ENCODE assay signal across 9 cellular contexts in the genomic region with DNA sequence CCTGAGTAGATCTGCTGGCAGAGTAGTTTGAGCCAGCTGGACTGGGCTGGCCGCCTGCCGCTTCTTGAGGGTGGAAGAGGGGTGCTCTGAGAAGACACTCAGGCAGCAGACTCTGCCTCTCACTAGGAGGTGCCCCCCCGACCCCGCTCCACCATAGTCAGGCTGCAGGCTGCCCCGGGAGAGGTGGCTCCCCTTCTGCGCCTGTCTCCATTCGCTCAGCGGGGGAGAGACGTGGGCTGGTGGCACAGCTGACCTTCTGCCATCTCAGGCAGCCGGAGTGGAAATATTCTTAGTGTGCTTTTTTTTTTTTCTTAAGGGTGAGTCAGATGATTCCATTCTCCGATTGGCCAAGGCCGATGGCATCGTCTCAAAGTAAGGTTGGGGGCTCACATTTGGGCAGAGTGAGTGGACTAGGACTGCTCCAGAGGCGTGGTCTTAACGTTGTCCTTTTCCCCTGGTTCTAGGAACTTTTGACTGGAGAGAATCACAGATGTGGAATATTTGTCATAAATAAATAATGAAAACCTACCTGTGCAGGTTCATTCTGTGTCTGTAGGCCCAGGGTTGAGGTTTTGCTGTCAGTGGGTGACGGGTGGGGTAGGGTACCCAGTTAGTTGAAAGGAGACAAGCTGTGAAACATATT. TPM values are rescaled to one million over a fixed set of nuclear protein-coding genes. Genes with fewer than 3 reads are reported as not detected.
DNase-seq lines count a peak whose midpoint lies in the region; ATAC-seq, FAIRE-seq and TF ChIP-seq lines count a peak whose summit lies in the region.
"Had no signal": no experiment of that assay in that cellular context is flagged by ENCODE, and none has a peak within 500 bp of the region (broad histone marks: within the 10 kb centered on the region; RNA-seq: fewer than 3 reads in every experiment).

No MANE protein-coding gene starts in this region.

- no peaks in the 10 kb centered on the region for H3K9me3 ChIP-seq in astrocyte (ENCODE audit: insufficient read depth, low read depth, low read length)
- no peaks in the 10 kb centered on the region for H3K9me3 ChIP-seq in lung (ENCODE audit: control insufficient read depth in 2 of 2, insufficient read depth in 1 of 2, low read length in 1 of 2)

- no peaks in the 10 kb centered on the region for H3K9me3 Mint-ChIP-seq in astrocyte (ENCODE audit: unreplicated experiment)

- no peak for FAIRE-seq in astrocyte (lab: Jason Lieb, UNC)
- FAIRE-seq: endometrium had no signal

- H3K4me3 ChIP-seq in astrocyte (ENCODE audit: insufficient read depth, low read depth, low read length) (peak overlapping the region; percentile 91), lung (peak overlapping the region; percentile 92)

- peak; percentile 20 for DNase-seq in stimulated activated naive CD4-positive, alpha-beta T cell treated with Interleukin-2 at 50 U/mL for 16 hours (lab: John Stamatoyannopoulos, UW)
- no peak for DNase-seq in stimulated activated naive CD4-positive, alpha-beta T cell (lab: John Stamatoyannopoulos, UW)
- DNase-seq in astrocyte (ENCODE audit: low read depth), result no peak
- no peak for DNase-seq in lung (ENCODE audit: low spot score)
- no peak for DNase-seq in SW 1271 (lab: John Stamatoyannopoulos, UW)

- no peak for TF ChIP-seq CTCF in astrocyte (IDR thresholded peaks at IDR 0.05; ENCODE audit: insufficient read depth, low read depth, low read length)
- TF ChIP-seq CTCF in lung (IDR thresholded peaks at IDR 0.05; ENCODE audit: control extremely low read depth, extremely low read depth), result no peak

- ATAC-seq in lung (ENCODE audit: insufficient read depth, low FRiP score), result no peak
- ATAC-seq in HG02642 (IDR thresholded peaks at IDR 0.05; ENCODE audit: poor library complexity, unreplicated experiment), result no peak
- ATAC-seq in GM19452 (IDR thresholded peaks at IDR 0.05; ENCODE audit: unreplicated experiment), result no peak
- no peak for ATAC-seq in GM21529 (IDR thresholded peaks at IDR 0.05; ENCODE audit: unreplicated experiment)

- no peak overlapping the region for H2AFZ ChIP-seq in astrocyte (ENCODE audit: low read depth, low read length)

- H3K4me1 ChIP-seq in astrocyte (ENCODE audit: insufficient read depth, low read length) (peaks cover 17% of the 10 kb centered on the region), lung (ENCODE audit: control insufficient read depth in 2 of 2, insufficient read depth in 2 of 2, low read length in 2 of 2) (peaks cover 2 to 8% of the 10 kb centered on the region in 2 donors)

- H3K36me3 ChIP-seq in astrocyte (ENCODE audit: insufficient read depth, low read length) (peaks cover 17% of the 10 kb centered on the region), lung (ENCODE audit: control insufficient read depth in 2 of 2, insufficient read depth in 2 of 2, low read length in 2 of 2) (peaks cover 0 to 29% of the 10 kb centered on the region in 2 donors)

- H3K4me3 Mint-ChIP-seq in astrocyte (ENCODE audit: unreplicated experiment), result peak overlapping the region; percentile 95

- H3K79me2 ChIP-seq in astrocyte (ENCODE audit: insufficient read depth, low read length), result peaks cover 47% of the 10 kb centered on the region

- H3K27ac ChIP-seq in astrocyte (ENCODE audit: low read depth, low read length) (peak overlapping the region; percentile 91), lung (ENCODE audit: low read depth in 1 of 2, low read length in 1 of 2) (no peak overlapping the region)

- H3K27me3 ChIP-seq in astrocyte (ENCODE audit: insufficient read depth, low read length) (no peaks in the 10 kb centered on the region), lung (ENCODE audit: control insufficient read depth, insufficient read depth) (no peaks in the 10 kb centered on the region)

- H4K20me1 ChIP-seq in astrocyte (ENCODE audit: insufficient read depth, low read length), result peaks cover 53% of the 10 kb centered on the region

- peaks cover 13% of the 10 kb centered on the region for H3K4me1 Mint-ChIP-seq in astrocyte (ENCODE audit: low read depth, unreplicated experiment)

- H3K4me2 ChIP-seq in astrocyte (ENCODE audit: low read length), result peak overlapping the region; percentile 98

- H3K36me3 Mint-ChIP-seq in astrocyte (ENCODE audit: low read depth, unreplicated experiment), result peaks cover 4% of the 10 kb centered on the region

- WGBS in lung, 2 donors, result 76 to 87% methylated on average over 16 of the region's 16 CpGs

- peak overlapping the region; percentile 92 for H3K27ac Mint-ChIP-seq in astrocyte (ENCODE audit: unreplicated experiment)

- H3K27me3 Mint-ChIP-seq in astrocyte (ENCODE audit: low read depth, unreplicated experiment), result no peaks in the 10 kb centered on the region

- H3K9ac ChIP-seq in astrocyte (ENCODE audit: low read length), result peak overlapping the region; percentile 94

RNA-seq across cellular contexts. Expression of a gene that starts 1.2 kb away (rescaled TPM):
- 1,126 and 1,251 TPM in 2 replicates for total RNA-seq in astrocyte
- 1,000 to 10,000 TPM in 1 of 2 donors, 100 to 1,000 TPM in 1; 222 to 1,251 TPM for total RNA-seq in lung
- polyA plus RNA-seq in lung, result 1,000 to 10,000 TPM; 4,051 to 4,827 TPM

RNA-seq across cellular contexts. Expression of a gene that starts 19.0 kb away (rescaled TPM):
- 4.4 and 5.4 TPM in 2 replicates for total RNA-seq in astrocyte
- 1 to 10 TPM; 3.5 to 4.4 TPM for total RNA-seq in lung
- polyA plus RNA-seq in lung, result 1 to 10 TPM; 1.9 to 3.7 TPM

RNA-seq across cellular contexts. Expression of a gene that starts 21.0 kb away (rescaled TPM):
- total RNA-seq in astrocyte, result 285 and 350 TPM in 2 replicates
- 100 to 1,000 TPM; 209 to 315 TPM for total RNA-seq in lung
- polyA plus RNA-seq in lung, result 100 to 1,000 TPM; 116 to 279 TPM

RNA-seq across cellular contexts. Expression of a gene that starts 39.2 kb away (rescaled TPM):
- total RNA-seq in astrocyte (0.14 TPM in 1 of 2 replicates, not detected in the other), lung (1 to 10 TPM; 1.0 to 1.3 TPM)
- 1 to 10 TPM in 1 of 2 donors, under 1 TPM in 1; 0.21 to 1.2 TPM for polyA plus RNA-seq in lung
